Comparison of ENCODE assay signal across 11 cellular contexts in the genomic region with DNA sequence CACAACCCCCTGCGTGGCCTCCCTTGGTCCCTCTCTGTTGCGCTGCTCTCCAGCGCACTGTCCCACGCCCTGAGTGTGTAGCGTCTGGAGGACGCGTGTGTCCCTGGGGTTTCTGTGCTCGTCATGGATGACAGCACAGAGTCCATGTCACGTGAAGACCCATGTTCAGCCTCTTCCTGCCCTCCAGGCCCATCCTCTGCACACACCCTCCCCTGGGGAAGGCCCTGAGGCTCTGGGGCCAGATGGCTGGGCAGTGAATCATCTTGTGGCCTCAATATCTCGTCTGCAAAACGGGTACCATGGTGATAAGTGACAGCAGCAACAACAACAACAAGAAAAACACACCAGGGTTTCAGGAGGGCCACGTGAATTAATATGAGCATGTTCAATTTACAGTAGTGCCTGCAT.
DNase-seq lines count a peak whose midpoint lies in the region; ATAC-seq, FAIRE-seq and TF ChIP-seq lines count a peak whose summit lies in the region.
"Had no signal": no experiment of that assay in that cellular context is flagged by ENCODE, and none has a peak within 500 bp of the region (broad histone marks: within the 10 kb centered on the region; RNA-seq: fewer than 3 reads in every experiment).

No MANE protein-coding gene starts in this region.

- peaks cover 0 to 4% of the 10 kb centered on the region in 2 donors for H3K36me3 ChIP-seq in neuronal stem cell (replicated peaks in 1 of 2; ENCODE audit: control insufficient read depth in 2 of 2, insufficient read depth in 2 of 2, low read length in 2 of 2)

- no peak for TF ChIP-seq CTCF in choroid plexus epithelial cell (conservative IDR thresholded peaks at IDR 0.05; ENCODE audit: low read depth, low read length)

- peak; percentile 66 for DNase-seq in choroid plexus epithelial cell (ENCODE audit: low read depth)
- DNase-seq in neuronal stem cell (ENCODE audit: low spot score): no peak
- no peak for DNase-seq in GM12891 (ENCODE audit: insufficient read length, low spot score)
- DNase-seq in retina: no peak
- no peak for DNase-seq in NCI-H1092 treated with DMSO at 0.1 percent for 48 hours (lab: John Stamatoyannopoulos, UW)
- no peak for DNase-seq in stimulated activated CD4-positive, alpha-beta T cell treated with anti-CD3 and anti-CD28 coated beads, Interleukin-2, amount 100 ng/mL, for 48 hours
- DNase-seq: naive B cell, NCI-H1436 treated with DMSO at 0.1 percent for 48 hours, testis had no signal

- H3K4ac ChIP-seq in neuronal stem cell (ENCODE audit: low read length): no peak overlapping the region

- no CpG with 5 or more reads among the region's 12 CpGs for WGBS in neuronal stem cell (ENCODE audit: extremely low coverage in 2 of 2, insufficient read length in 2 of 2, insufficient replicate concordance in 1 of 2), 2 donors

- H2BK12ac ChIP-seq in neuronal stem cell (ENCODE audit: low read length): no peak overlapping the region

- H3K18ac ChIP-seq in neuronal stem cell (ENCODE audit: low read length): no peak overlapping the region

- no peak overlapping the region for H3K23ac ChIP-seq in neuronal stem cell (ENCODE audit: low read depth, low read length, poor library complexity)

- peaks cover 0 to 18% (median 6%) of the 10 kb centered on the region in 3 experiments for H3K27me3 ChIP-seq in neuronal stem cell (ENCODE audit: control insufficient read depth in 3 of 3, insufficient read depth in 3 of 3, low read depth in 1 of 3, low read length in 3 of 3)
- H3K27me3 ChIP-seq: testis had no signal

- no peak overlapping the region for H2BK120ac ChIP-seq in neuronal stem cell (ENCODE audit: low read depth, low read length)

- H3K4me3 ChIP-seq in choroid plexus epithelial cell (ENCODE audit: low read depth, low read length) (no peak overlapping the region), neuronal stem cell (ENCODE audit: low read length in 2 of 2) (no peak overlapping the region)
- H3K4me3 ChIP-seq: testis had no signal

- H3K14ac ChIP-seq in neuronal stem cell (ENCODE audit: low read length): no peak overlapping the region

- no peak overlapping the region for H4K8ac ChIP-seq in neuronal stem cell (ENCODE audit: low read depth, low read length)

- TF ChIP-seq POLR2A in GM12891 (IDR thresholded peaks at IDR 0.05; ENCODE audit: low read depth, low read length): no peak

- H3K4me1 ChIP-seq in neuronal stem cell (ENCODE audit: control insufficient read depth in 2 of 2, insufficient read depth in 1 of 2, low read depth in 1 of 2, low read length in 2 of 2): no peaks in the 10 kb centered on the region
- H3K4me1 ChIP-seq: testis had no signal

- no peak overlapping the region for H2AK5ac ChIP-seq in neuronal stem cell (ENCODE audit: low read depth, low read length)

- no peak overlapping the region for H3K9ac ChIP-seq in neuronal stem cell (ENCODE audit: low read depth, low read length, poor library complexity)

- ATAC-seq in GM18511 (IDR thresholded peaks at IDR 0.05; ENCODE audit: unreplicated experiment) (peak; percentile 38), HG03558 (IDR thresholded peaks at IDR 0.05; ENCODE audit: extremely low read depth, unreplicated experiment) (peak; percentile 31)

- no peak for FAIRE-seq in GM12891 (lab: Jason Lieb, UNC)

- H2BK5ac ChIP-seq in neuronal stem cell (ENCODE audit: low read length): no peak overlapping the region

- H2BK15ac ChIP-seq in neuronal stem cell (ENCODE audit: low read length): no peak overlapping the region

- H3K4me2 ChIP-seq in neuronal stem cell (ENCODE audit: insufficient read depth, low read length, poor library complexity, severe bottlenecking): no peak overlapping the region

- no peak overlapping the region for H4K91ac ChIP-seq in neuronal stem cell (ENCODE audit: low read depth, low read length, poor library complexity)

- H3K79me1 ChIP-seq in neuronal stem cell (ENCODE audit: low read depth, low read length): no peaks in the 10 kb centered on the region

- H3K27ac ChIP-seq in neuronal stem cell (replicated peaks; ENCODE audit: low read length): no peak overlapping the region
- H3K27ac ChIP-seq: testis had no signal

- H3K9me3 ChIP-seq in neuronal stem cell (replicated peaks in 1 of 2; ENCODE audit: control insufficient read depth in 2 of 2, insufficient read depth in 1 of 2, low read depth in 1 of 2, low read length in 2 of 2): peaks cover 6 to 11% of the 10 kb centered on the region in 2 donors
- H3K9me3 ChIP-seq: testis had no signal

- peak overlapping the region; percentile 33 for H2AFZ ChIP-seq in neuronal stem cell (ENCODE audit: low read length)

TF ChIP-seq in GM12891, 5 proteins besides CTCF, POLR2A, EP300 and RAD21:
- TF ChIP-seq SPI1 (IDR thresholded peaks at IDR 0.05; ENCODE audit: low read depth, low read length) (no peak), TAF1 (IDR thresholded peaks at IDR 0.05; ENCODE audit: low read depth, low read length) (no peak), POU2F2 (IDR thresholded peaks at IDR 0.05; ENCODE audit: low read depth, low read length) (no peak), POLR2AphosphoS5 (IDR thresholded peaks at IDR 0.05; ENCODE audit: low read depth, low read length) (no peak), PAX5 (IDR thresholded peaks at IDR 0.05; ENCODE audit: insufficient read depth, low read length, severe bottlenecking) (no peak)
